Comparison of ENCODE assay signal across 8 cellular contexts in genomic region chr19:53467138-53467502, GRCh38. TPM values are rescaled to one million over a fixed set of nuclear protein-coding genes. Genes with fewer than 3 reads are reported as not detected.
DNase-seq lines count a peak whose midpoint lies in the region; FAIRE-seq and TF ChIP-seq lines count a peak whose summit lies in the region.

No MANE protein-coding gene starts in this region.

- no peak overlapping the region for H2BK5ac ChIP-seq in mesenchymal stem cell (ENCODE audit: low read depth, low read length, poor library complexity, severe bottlenecking)

- H3K27ac ChIP-seq in HUES64 (ENCODE audit: low read depth, low read length) (no peak overlapping the region; the same call in 1 of the 2 replicates), mesenchymal stem cell (ENCODE audit: low read length, poor library complexity, severe bottlenecking) (no peak overlapping the region)

- H3K4me3 ChIP-seq in HUES64 (ENCODE audit: low read length): peak overlapping the region; percentile 100
- H3K4me3 ChIP-seq in bronchial epithelial cell (ENCODE audit: low read depth, low read length): peak overlapping the region; percentile 66
- peak overlapping the region; percentile 50 to 92 for H3K4me3 ChIP-seq in mesenchymal stem cell (ENCODE audit: insufficient read depth in 1 of 2, low read depth in 1 of 2, low read length in 2 of 2)

- H3K36me3 ChIP-seq in HUES64 (ENCODE audit: insufficient read depth, low read length): peaks cover 4% of the 10 kb centered on the region; the same call in 1 of the 2 replicates
- H3K36me3 ChIP-seq in bronchial epithelial cell (ENCODE audit: control insufficient read depth, insufficient read depth, low read length): no peaks in the 10 kb centered on the region
- H3K36me3 ChIP-seq in mesenchymal stem cell (ENCODE audit: control insufficient read depth in 1 of 2, insufficient read depth in 2 of 2, low read depth in 1 of 2, low read length in 2 of 2): no peaks in the 10 kb centered on the region

- no peak overlapping the region for H4K8ac ChIP-seq in mesenchymal stem cell (ENCODE audit: low read length)

- WGBS in HUES64: 1% methylated on average over 18 of the region's 18 CpGs
- WGBS in mesenchymal stem cell: 5% methylated on average over 11 of the region's 18 CpGs

- no peak overlapping the region for H2BK120ac ChIP-seq in mesenchymal stem cell (ENCODE audit: low read depth, low read length)

- H2AFZ ChIP-seq in mesenchymal stem cell (ENCODE audit: low read depth, low read length): no peak overlapping the region

- H3K9me3 ChIP-seq in HUES64 (ENCODE audit: insufficient read depth, low read depth, low read length) (no peaks in the 10 kb centered on the region), mesenchymal stem cell (ENCODE audit: control insufficient read depth, low read length) (peaks cover 2% of the 10 kb centered on the region)

- H3K4me1 ChIP-seq in HUES64 (ENCODE audit: insufficient read depth, low read length) (peaks cover 13% of the 10 kb centered on the region), mesenchymal stem cell (ENCODE audit: control insufficient read depth, insufficient read depth, low read depth, low read length) (peaks cover 7% of the 10 kb centered on the region)

- H3K14ac ChIP-seq in mesenchymal stem cell (ENCODE audit: low read length in 2 of 2): no peak overlapping the region

- no peak overlapping the region for H3K18ac ChIP-seq in mesenchymal stem cell (ENCODE audit: low read depth in 1 of 2, low read length in 2 of 2)

- no peak overlapping the region for H2BK12ac ChIP-seq in mesenchymal stem cell (ENCODE audit: low read length in 2 of 2)

- H2BK15ac ChIP-seq in mesenchymal stem cell (ENCODE audit: low read depth, poor library complexity, severe bottlenecking): no peak overlapping the region

- H3K9ac ChIP-seq in HUES64 (ENCODE audit: low read depth, low read length) (no peak overlapping the region), mesenchymal stem cell (ENCODE audit: low read length) (peak overlapping the region; percentile 48)

- H4K91ac ChIP-seq in mesenchymal stem cell (ENCODE audit: low read length): no peak overlapping the region

- H3K23ac ChIP-seq in mesenchymal stem cell (ENCODE audit: low read length in 2 of 2): peak overlapping the region in 1 of 2 experiments; percentile 34

- FAIRE-seq in bronchial epithelial cell (lab: Jason Lieb, UNC): no peak

- peak; percentile 26 for DNase-seq in NCI-H82 (lab: John Stamatoyannopoulos, UW)
- DNase-seq in NCI-H82 treated with DMSO at 0.1 percent for 48 hours (lab: John Stamatoyannopoulos, UW; ENCODE audit: unreplicated experiment): no peak
- no peak for DNase-seq in bronchial epithelial cell (ENCODE audit: low read depth)
- DNase-seq in mesenchymal stem cell: no peak
- peak; percentile 43 for DNase-seq in ureter (ENCODE audit: low spot score)
- DNase-seq in NCI-H1092 treated with DMSO at 0.1 percent for 48 hours (lab: John Stamatoyannopoulos, UW): no peak
- no peak for DNase-seq in glomerular visceral epithelial cell (ENCODE audit: extremely low spot score)

- H2AK5ac ChIP-seq in mesenchymal stem cell (ENCODE audit: low read length, severe bottlenecking): no peak overlapping the region

- peak overlapping the region; percentile 85 for H3K4me2 ChIP-seq in mesenchymal stem cell (ENCODE audit: low read length, poor library complexity, severe bottlenecking)

- H3K27me3 ChIP-seq in HUES64 (ENCODE audit: insufficient read depth, low read length) (no peaks in the 10 kb centered on the region), bronchial epithelial cell (ENCODE audit: control insufficient read depth, insufficient read depth, low read length) (no peaks in the 10 kb centered on the region), mesenchymal stem cell (ENCODE audit: control insufficient read depth in 1 of 2, insufficient read depth in 1 of 2, low read length in 2 of 2) (no peaks in the 10 kb centered on the region)

- H3K79me1 ChIP-seq in mesenchymal stem cell (replicated peaks; ENCODE audit: low read length, poor library complexity, severe bottlenecking): peaks cover 4% of the 10 kb centered on the region

- H3K4ac ChIP-seq in mesenchymal stem cell (ENCODE audit: low read depth in 1 of 2, low read length in 2 of 2): no peak overlapping the region

- TF ChIP-seq CTCF in bronchial epithelial cell (IDR thresholded peaks at IDR 0.05; ENCODE audit: insufficient read depth, low read length, severe bottlenecking): no peak

RNA-seq across cellular contexts. Expression of gene ZNF813, which starts 0.4 kb away (rescaled TPM):
- polyA plus RNA-seq in HUES64 (2013, experiment 1 of 2): 12.4 TPM
- 13.0 TPM for polyA plus RNA-seq in HUES64 (2013, experiment 2 of 2)
- 3.9 and 4.6 TPM in 2 replicates for total RNA-seq in bronchial epithelial cell
- polyA plus RNA-seq in mesenchymal stem cell (2013, experiment 1 of 2): 1.6 TPM
- polyA plus RNA-seq in mesenchymal stem cell (2013, experiment 2 of 2): 1.6 TPM
- total RNA-seq in ureter: 6.8 TPM

RNA-seq across cellular contexts. Expression of gene ZNF761, which starts 35.3 kb away (rescaled TPM):
- 14.1 TPM for polyA plus RNA-seq in HUES64 (2013, experiment 1 of 2)
- 12.4 TPM for polyA plus RNA-seq in HUES64 (2013, experiment 2 of 2)
- total RNA-seq in bronchial epithelial cell: 14.0 and 15.9 TPM in 2 replicates
- polyA plus RNA-seq in mesenchymal stem cell (2013, experiment 1 of 2): 6.8 TPM
- 7.3 TPM for polyA plus RNA-seq in mesenchymal stem cell (2013, experiment 2 of 2)
- 12.7 TPM for total RNA-seq in ureter

Comparison
In these comparisons a context has a peak if more than half of its experiments do, and no peak if none do; other contexts are left out.
1. DNase-seq: peak in NCI-H82 (single experiment) and ureter (single experiment); none in NCI-H82 treated with DMSO at 0.1 percent for 48 hours (single experiment), bronchial epithelial cell (single experiment), mesenchymal stem cell (single experiment), NCI-H1092 treated with DMSO at 0.1 percent for 48 hours (single experiment) and glomerular visceral epithelial cell (single experiment).
2. Peak in every context shown above with its lines, with median percentiles within 50 percentile points of each other: H3K4me3 ChIP-seq.